ENCODE assay signal across 8 cellular contexts in genomic region chr16:81779540-81780320, GRCh38. TPM values are rescaled to one million over a fixed set of nuclear protein-coding genes. Genes with fewer than 3 reads are reported as not detected.
A peak's percentile ranks its signal among the peaks of the same experiment; 100 is the strongest.
DNase-seq lines count a peak whose midpoint lies in the region; ATAC-seq, FAIRE-seq and TF ChIP-seq lines count a peak whose summit lies in the region.

No MANE protein-coding gene starts in this region.

- no peak overlapping the region for H3K9ac ChIP-seq in neural cell (ENCODE audit: low read length)

- H3K27me3 ChIP-seq in RWPE2 (ENCODE audit: insufficient read depth, poor library complexity, severe bottlenecking): peaks cover 15% of the 10 kb centered on the region
- peaks cover 37% of the 10 kb centered on the region for H3K27me3 ChIP-seq in neural cell (ENCODE audit: insufficient read depth, low read depth, low read length)

- TF ChIP-seq EP300 in neural cell (conservative IDR thresholded peaks at IDR 0.05; ENCODE audit: poor library complexity, severe bottlenecking): no peak

- DNase-seq in RWPE2 (ENCODE audit: low spot score) (no peak), erythroblast (lab: John Stamatoyannopoulos, UW) (peak; percentile 21 to 24), frontal cortex (ENCODE audit: low spot score in 2 of 2) (no peak), NCI-H1694 treated with DMSO at 0.1 percent for 48 hours (lab: John Stamatoyannopoulos, UW) (no peak)
- no peak for DNase-seq in stimulated activated CD4-positive, alpha-beta T cell treated with anti-CD3 and anti-CD28 coated beads, Interleukin-12 subunit alpha, Interleukin-12 subunit beta, amount 100 ng/mL, for 4 hours

- FAIRE-seq in frontal cortex (lab: Jason Lieb, UNC): no peak

- peak overlapping the region; percentile 71 for H3K4me3 ChIP-seq in RWPE2 (ENCODE audit: severe bottlenecking)
- H3K4me3 ChIP-seq in neural cell (ENCODE audit: low read length): peak overlapping the region; percentile 60

- H3K36me3 ChIP-seq in RWPE2 (ENCODE audit: low read depth) (no peaks in the 10 kb centered on the region), neural cell (ENCODE audit: insufficient read depth, low read length) (no peaks in the 10 kb centered on the region)

- H3K27ac ChIP-seq in RWPE2 (ENCODE audit: poor library complexity, severe bottlenecking) (no peak overlapping the region), neural cell (ENCODE audit: low read length) (no peak overlapping the region)

- no peaks in the 10 kb centered on the region for H4K20me1 ChIP-seq in neural cell (ENCODE audit: insufficient read depth)

- H3K9me3 ChIP-seq in RWPE2 (ENCODE audit: severe bottlenecking) (no peaks in the 10 kb centered on the region), neural cell (ENCODE audit: low read length) (no peaks in the 10 kb centered on the region)

- TF ChIP-seq CTCF in RWPE2 (IDR thresholded peaks at IDR 0.05; ENCODE audit: poor library complexity, severe bottlenecking) (no peak), neural cell (IDR thresholded peaks at IDR 0.05; ENCODE audit: poor library complexity, severe bottlenecking) (no peak)

- H3F3A ChIP-seq in neural cell (ENCODE audit: insufficient read depth, low read length, poor library complexity, severe bottlenecking): no peaks in the 10 kb centered on the region

- H3K79me2 ChIP-seq in neural cell (replicated peaks; ENCODE audit: insufficient read depth, low read length): no peaks in the 10 kb centered on the region

- no peak overlapping the region for H2AFZ ChIP-seq in neural cell (ENCODE audit: low read depth, low read length)

- ATAC-seq in GM18502 (IDR thresholded peaks at IDR 0.05; ENCODE audit: poor library complexity, unreplicated experiment): peak; percentile 24
- ATAC-seq in HG02642 (IDR thresholded peaks at IDR 0.05; ENCODE audit: poor library complexity, unreplicated experiment): peak; percentile 20
- ATAC-seq in RWPE2 (ENCODE audit: low read depth): 0 out of 3 replicates have a peak, but pooled peaks have one; percentile 7

- H3K4me1 ChIP-seq in RWPE2 (ENCODE audit: insufficient read depth, poor library complexity, severe bottlenecking): no peaks in the 10 kb centered on the region

- H3K4me2 ChIP-seq in neural cell (ENCODE audit: low read length): no peak overlapping the region

- no peaks in the 10 kb centered on the region for H3K9me2 ChIP-seq in neural cell (ENCODE audit: insufficient read depth, low read length)

- TF ChIP-seq POLR2A in erythroblast (IDR thresholded peaks at IDR 0.05; ENCODE audit: low read length): no peak

- no peak for TF ChIP-seq RAD21 in neural cell (conservative IDR thresholded peaks at IDR 0.05)

TF ChIP-seq in neural cell, 6 proteins besides CTCF, POLR2A, EP300 and RAD21:
- no peak for TF ChIP-seq REST (IDR thresholded peaks at IDR 0.05; ENCODE audit: borderline replicate concordance)
- TF ChIP-seq EZH2 (IDR thresholded peaks at IDR 0.05; ENCODE audit: borderline replicate concordance, insufficient read depth, low read length, poor library complexity, severe bottlenecking): peak; percentile 54

RNA-seq across cellular contexts. Expression of gene PLCG2, which starts 0.6 kb away (rescaled TPM):
- 0.08 TPM in 1 of 2 replicates, not detected in the other for polyA plus RNA-seq in neural cell
- polyA minus RNA-seq in neural cell: 0.12 TPM in 1 of 2 replicates, not detected in the other
- 1.2 TPM for total RNA-seq in frontal cortex

Comparison
In these comparisons a context has a peak if more than half of its experiments do, and no peak if none do; other contexts are left out.
1. DNase-seq: peak in erythroblast (2 of 2); none in RWPE2 (single experiment), frontal cortex (0 of 2), NCI-H1694 treated with DMSO at 0.1 percent for 48 hours (single experiment) and stimulated activated CD4-positive, alpha-beta T cell treated with anti-CD3 and anti-CD28 coated beads, Interleukin-12 subunit alpha, Interleukin-12 subunit beta, amount 100 ng/mL, for 4 hours (single experiment).
2. Peak in every context shown above with its lines, with median percentiles within 50 percentile points of each other: ATAC-seq.